In genomic region chr12:47084172-47084571, GRCh38 we compare ENCODE assay signal across 17 cellular contexts. TPM values are rescaled to one million over a fixed set of nuclear protein-coding genes. Genes with fewer than 3 reads are reported as not detected.
DNase-seq lines count a peak whose midpoint lies in the region; ATAC-seq and TF ChIP-seq lines count a peak whose summit lies in the region.
"Had no signal": no experiment of that assay in that cellular context is flagged by ENCODE, and none has a peak within 500 bp of the region (broad histone marks: within the 10 kb centered on the region; RNA-seq: fewer than 3 reads in every experiment).

No MANE protein-coding gene starts in this region.

- DNase-seq in HFFc6 (no peak), ecto neural progenitor cell (ENCODE audit: low spot score) (no peak), neuronal stem cell (ENCODE audit: low spot score) (no peak), NCI-H82 (lab: John Stamatoyannopoulos, UW) (no peak), left colon (no peak)
- no peak for DNase-seq in activated naive CD4-positive, alpha-beta T cell treated with anti-CD3 and anti-CD28 coated beads, Interleukin-2, amount 50 U/mL, for 72 hours (ENCODE audit: low spot score in 2 of 2)
- DNase-seq in natural killer cell treated with Interleukin-12 subunit alpha and Interleukin-12 subunit beta and Interleukin-15 and Interleukin-18, amount 100 ng/mL, for 72 hours (ENCODE audit: low spot score), result no peak
- DNase-seq: left ventricle myocardium superior; NCI-H187; NCI-H69; Right ventricle myocardium superior; stimulated activated CD4-positive, alpha-beta T cell treated with anti-CD3 and anti-CD28 coated beads, Interleukin-2, amount 100 ng/mL, for 24 hours had no signal

- peaks cover 78% of the 10 kb centered on the region for H3K4me1 ChIP-seq in ACC112 (ENCODE audit: control insufficient read depth, insufficient read depth, low read length, unreplicated experiment)
- H3K4me1 ChIP-seq in neuronal stem cell (ENCODE audit: control insufficient read depth in 2 of 2, insufficient read depth in 1 of 2, low read depth in 1 of 2, low read length in 2 of 2), result peaks cover 0 to 6% of the 10 kb centered on the region in 2 donors

- H3K14ac ChIP-seq in neuronal stem cell (ENCODE audit: low read length), result no peak overlapping the region

- no peak overlapping the region for H2AFZ ChIP-seq in ACC112 (ENCODE audit: low read length, unreplicated experiment)
- no peak overlapping the region for H2AFZ ChIP-seq in neuronal stem cell (ENCODE audit: low read length)
- H2AFZ ChIP-seq: hepatocyte, parathyroid adenoma had no signal

- peaks cover under 1% of the 10 kb centered on the region for H3K79me2 ChIP-seq in ACC112 (ENCODE audit: control insufficient read depth, insufficient read depth, low read length, unreplicated experiment)
- H3K79me2 ChIP-seq: parathyroid adenoma had no signal

- H4K8ac ChIP-seq in neuronal stem cell (ENCODE audit: low read depth, low read length), result no peak overlapping the region

- peak; percentile 25 to 59 for ATAC-seq in activated naive CD4-positive, alpha-beta T cell treated with anti-CD3 and anti-CD28 coated beads, Interleukin-2, amount 50 U/mL, for 72 hours
- ATAC-seq in natural killer cell treated with Interleukin-12 subunit alpha and Interleukin-12 subunit beta and Interleukin-15 and Interleukin-18, amount 100 ng/mL, for 72 hours, result no peak
- ATAC-seq in left colon, result no peak
- ATAC-seq: esophagus mucosa, left ventricle myocardium superior had no signal

- H3K36me3 Mint-ChIP-seq in HFFc6 (ENCODE audit: low read depth), result peaks cover 6% of the 10 kb centered on the region
- H3K36me3 Mint-ChIP-seq in activated naive CD4-positive, alpha-beta T cell treated with anti-CD3 and anti-CD28 coated beads, Interleukin-2, amount 50 U/mL, for 72 hours, result peaks cover 19 to 21% of the 10 kb centered on the region in 2 donors
- H3K36me3 Mint-ChIP-seq in natural killer cell treated with Interleukin-12 subunit alpha and Interleukin-12 subunit beta and Interleukin-15 and Interleukin-18, amount 100 ng/mL, for 72 hours, result no peaks in the 10 kb centered on the region

- no peak overlapping the region for H3K4me2 ChIP-seq in neuronal stem cell (ENCODE audit: insufficient read depth, low read length, poor library complexity, severe bottlenecking)
- H3K4me2 ChIP-seq: hepatocyte had no signal

- H3K9me3 Mint-ChIP-seq in HFFc6, result no peaks in the 10 kb centered on the region
- H3K9me3 Mint-ChIP-seq in activated naive CD4-positive, alpha-beta T cell treated with anti-CD3 and anti-CD28 coated beads, Interleukin-2, amount 50 U/mL, for 72 hours, result no peaks in the 10 kb centered on the region
- H3K9me3 Mint-ChIP-seq in natural killer cell treated with Interleukin-12 subunit alpha and Interleukin-12 subunit beta and Interleukin-15 and Interleukin-18, amount 100 ng/mL, for 72 hours, result no peaks in the 10 kb centered on the region

- H3K4me3 ChIP-seq in ACC112 (ENCODE audit: low read depth, low read length), result peak overlapping the region; percentile 16; the same call in 1 of the 2 replicates
- no peak overlapping the region for H3K4me3 ChIP-seq in neuronal stem cell (ENCODE audit: low read length in 2 of 2)
- H3K4me3 ChIP-seq: hepatocyte had no signal

- intact Hi-C loops in left colon (cut with DNase I, micrococcal nuclease), result no loop called here

- no peak overlapping the region for H2BK15ac ChIP-seq in neuronal stem cell (ENCODE audit: low read length)

- H3K27me3 Mint-ChIP-seq in HFFc6 (ENCODE audit: insufficient read depth), result no peaks in the 10 kb centered on the region
- no peaks in the 10 kb centered on the region for H3K27me3 Mint-ChIP-seq in natural killer cell treated with Interleukin-12 subunit alpha and Interleukin-12 subunit beta and Interleukin-15 and Interleukin-18, amount 100 ng/mL, for 72 hours

- no peak overlapping the region for H4K91ac ChIP-seq in neuronal stem cell (ENCODE audit: low read depth, low read length, poor library complexity)

- no peak overlapping the region for H3K23ac ChIP-seq in neuronal stem cell (ENCODE audit: low read depth, low read length, poor library complexity)

- no peak overlapping the region for H2BK120ac ChIP-seq in neuronal stem cell (ENCODE audit: low read depth, low read length)

- no peaks in the 10 kb centered on the region for H3K79me1 ChIP-seq in neuronal stem cell (ENCODE audit: low read depth, low read length)

- peaks cover 87% of the 10 kb centered on the region for H3K4me1 Mint-ChIP-seq in HFFc6 (ENCODE audit: low read depth)
- H3K4me1 Mint-ChIP-seq in natural killer cell treated with Interleukin-12 subunit alpha and Interleukin-12 subunit beta and Interleukin-15 and Interleukin-18, amount 100 ng/mL, for 72 hours (ENCODE audit: low read depth in 2 of 2), result peaks cover 50 to 60% of the 10 kb centered on the region in 2 donors

- no peak overlapping the region for H2AK5ac ChIP-seq in neuronal stem cell (ENCODE audit: low read depth, low read length)

- H3K18ac ChIP-seq in neuronal stem cell (ENCODE audit: low read length), result no peak overlapping the region

- H3K27me3 ChIP-seq in ACC112 (ENCODE audit: insufficient read depth, low read length), result no peaks in the 10 kb centered on the region
- H3K27me3 ChIP-seq in neuronal stem cell (ENCODE audit: control insufficient read depth in 3 of 3, insufficient read depth in 3 of 3, low read depth in 1 of 3, low read length in 3 of 3), result peaks cover 0 to 34% (median 7%) of the 10 kb centered on the region in 3 experiments
- H3K27me3 ChIP-seq: hepatocyte had no signal

- H3K27ac ChIP-seq in ACC112 (ENCODE audit: low read depth, low read length) (no peak overlapping the region; the same call in 1 of the 2 replicates), neuronal stem cell (replicated peaks; ENCODE audit: low read length) (no peak overlapping the region)
- H3K27ac ChIP-seq: C4-2B, parathyroid adenoma had no signal

- H3K9me3 ChIP-seq in neuronal stem cell (replicated peaks in 1 of 2; ENCODE audit: control insufficient read depth in 2 of 2, insufficient read depth in 1 of 2, low read depth in 1 of 2, low read length in 2 of 2), result no peaks in the 10 kb centered on the region

- no peak overlapping the region for H2BK5ac ChIP-seq in neuronal stem cell (ENCODE audit: low read length)

- peak overlapping the region; percentile 90 for H3K27ac Mint-ChIP-seq in HFFc6
- H3K27ac Mint-ChIP-seq in activated naive CD4-positive, alpha-beta T cell treated with anti-CD3 and anti-CD28 coated beads, Interleukin-2, amount 50 U/mL, for 72 hours, result peak overlapping the region; percentile 48 to 72
- peak overlapping the region; percentile 73 to 84 for H3K27ac Mint-ChIP-seq in natural killer cell treated with Interleukin-12 subunit alpha and Interleukin-12 subunit beta and Interleukin-15 and Interleukin-18, amount 100 ng/mL, for 72 hours

- no peak overlapping the region for H3K4ac ChIP-seq in neuronal stem cell (ENCODE audit: low read length)

- WGBS in neuronal stem cell (ENCODE audit: extremely low coverage in 2 of 2, insufficient read length in 2 of 2, insufficient replicate concordance in 1 of 2), 2 donors, result no CpG with 5 or more reads among the region's 1 CpG

- no peaks in the 10 kb centered on the region for H3K36me3 ChIP-seq in ACC112 (ENCODE audit: insufficient read depth, low read length)
- H3K36me3 ChIP-seq in neuronal stem cell (replicated peaks in 1 of 2; ENCODE audit: control insufficient read depth in 2 of 2, insufficient read depth in 2 of 2, low read length in 2 of 2), result no peaks in the 10 kb centered on the region

- peak overlapping the region; percentile 72 for H3K4me3 Mint-ChIP-seq in HFFc6
- peak overlapping the region; percentile 59 for H3K4me3 Mint-ChIP-seq in natural killer cell treated with Interleukin-12 subunit alpha and Interleukin-12 subunit beta and Interleukin-15 and Interleukin-18, amount 100 ng/mL, for 72 hours

- no peak overlapping the region for H3K9ac ChIP-seq in neuronal stem cell (ENCODE audit: low read depth, low read length, poor library complexity)
- H3K9ac ChIP-seq: parathyroid adenoma had no signal

- H2BK12ac ChIP-seq in neuronal stem cell (ENCODE audit: low read length), result no peak overlapping the region

- no peak for TF ChIP-seq CTCF in HFFc6 (IDR thresholded peaks at IDR 0.05)

RNA-seq across cellular contexts. Expression of gene AMIGO2, which starts 4.4 kb away (rescaled TPM):
- total RNA-seq in HFFc6 (2021; fragmentation: NEBNext Ultra II Directional; extraction: Animal tissue kit (Norgen Biotek cat#: 25700)), result 10 to 100 TPM; 46.6 to 82.4 (median 60.7) TPM
- 10 to 100 TPM; 11.8 to 39.2 TPM for total RNA-seq in activated naive CD4-positive, alpha-beta T cell treated with anti-CD3 and anti-CD28 coated beads, Interleukin-2, amount 50 U/mL, for 72 hours
- 1 to 10 TPM; 5.0 to 5.6 TPM for total RNA-seq in natural killer cell treated with Interleukin-12 subunit alpha and Interleukin-12 subunit beta and Interleukin-15 and Interleukin-18, amount 100 ng/mL, for 72 hours
- polyA plus RNA-seq in neuronal stem cell (2013, experiment 1 of 2), result 2.4 TPM
- polyA plus RNA-seq in neuronal stem cell (2013, experiment 2 of 2), result 2.3 TPM
- 1 to 10 TPM; 1.7 to 9.6 TPM for total RNA-seq in left colon

RNA-seq across cellular contexts. Expression of gene PCED1B, which starts 4.8 kb away (rescaled TPM):
- total RNA-seq in HFFc6 (2021; fragmentation: NEBNext Ultra II Directional; extraction: Animal tissue kit (Norgen Biotek cat#: 25700)), result 1 to 10 TPM; 3.3 to 5.4 (median 4.9) TPM
- 100 to 1,000 TPM in 1 of 2 donors, 10 to 100 TPM in 1; 92.5 to 149 TPM for total RNA-seq in activated naive CD4-positive, alpha-beta T cell treated with anti-CD3 and anti-CD28 coated beads, Interleukin-2, amount 50 U/mL, for 72 hours
- 10 to 100 TPM; 39.5 to 41.2 TPM for total RNA-seq in natural killer cell treated with Interleukin-12 subunit alpha and Interleukin-12 subunit beta and Interleukin-15 and Interleukin-18, amount 100 ng/mL, for 72 hours
- polyA plus RNA-seq in neuronal stem cell (2013, experiment 1 of 2), result 0.54 TPM
- polyA plus RNA-seq in neuronal stem cell (2013, experiment 2 of 2), result 0.65 TPM
- 1 to 10 TPM; 1.0 to 3.3 TPM for total RNA-seq in left colon

Comparison
In these comparisons a context has a peak if more than half of its experiments do, and no peak if none do; other contexts are left out.
1. ATAC-seq: peak in activated naive CD4-positive, alpha-beta T cell treated with anti-CD3 and anti-CD28 coated beads, Interleukin-2, amount 50 U/mL, for 72 hours (2 of 2); none in natural killer cell treated with Interleukin-12 subunit alpha and Interleukin-12 subunit beta and Interleukin-15 and Interleukin-18, amount 100 ng/mL, for 72 hours (0 of 2) and left colon (single experiment).
2. RNA of gene PCED1B, which starts 4.8 kb away (total RNA-seq): 92.5 to 149 TPM in activated naive CD4-positive, alpha-beta T cell treated with anti-CD3 and anti-CD28 coated beads, Interleukin-2, amount 50 U/mL, for 72 hours and 39.5 to 41.2 TPM in natural killer cell treated with Interleukin-12 subunit alpha and Interleukin-12 subunit beta and Interleukin-15 and Interleukin-18, amount 100 ng/mL, for 72 hours; 3.3 to 5.4 TPM in HFFc6 and 1.0 to 3.3 TPM in left colon; every median in the first group is over 4 times any median in the second.
3. Peak in every context shown above with its lines, with median percentiles within 50 percentile points of each other: H3K27ac Mint-ChIP-seq.